1 cellular context compared by ENCODE assay signal in the genomic region with DNA sequence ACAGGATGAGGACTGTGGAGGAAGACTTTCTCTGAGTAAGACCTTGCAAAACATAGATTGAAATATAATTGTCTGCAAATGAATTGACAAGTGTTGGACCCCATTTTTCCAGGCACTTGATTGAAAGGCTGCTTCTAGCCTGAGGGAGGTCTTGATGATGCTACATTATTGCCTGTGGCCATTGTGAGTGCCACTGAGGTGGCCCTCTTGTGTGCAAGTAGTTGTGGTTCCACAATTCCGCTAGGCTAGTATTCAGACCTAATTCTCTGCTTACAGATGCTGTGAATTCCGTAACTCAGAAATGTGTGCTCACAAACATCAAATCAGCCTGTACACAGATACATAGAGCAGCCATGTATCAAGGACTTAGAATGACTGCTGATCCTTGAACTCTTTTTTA.
TF ChIP-seq lines count a peak whose summit lies in the region.

No MANE protein-coding gene starts in this region.

TF ChIP-seq in K562, 482 proteins besides CTCF, POLR2A, EP300 and RAD21 (continued from another document):
- no peak for TF ChIP-seq HNRNPL (IDR thresholded peaks at IDR 0.05; ENCODE audit: low read depth, low read length)
- TF ChIP-seq GATA2 (CRISPR knock-in tag; IDR thresholded peaks at IDR 0.05) = 0 out of 2 replicates have a peak, but pooled peaks have one; percentile 22
